In genomic region chr6:79841577-79842381, GRCh38 we compare ENCODE assay signal across 1 cellular context.
TF ChIP-seq lines count a peak whose summit lies in the region.

No MANE protein-coding gene starts in this region.

TF ChIP-seq in PFSK-1, 5 proteins besides CTCF, POLR2A, EP300 and RAD21 (continued from another document):
- peak; percentile 79 to 94 for TF ChIP-seq REST (IDR thresholded peaks at IDR 0.05; ENCODE audit: insufficient read depth in 1 of 2, low read depth in 2 of 2, low read length in 2 of 2)
